22 cellular contexts compared by ENCODE assay signal in the genomic region with DNA sequence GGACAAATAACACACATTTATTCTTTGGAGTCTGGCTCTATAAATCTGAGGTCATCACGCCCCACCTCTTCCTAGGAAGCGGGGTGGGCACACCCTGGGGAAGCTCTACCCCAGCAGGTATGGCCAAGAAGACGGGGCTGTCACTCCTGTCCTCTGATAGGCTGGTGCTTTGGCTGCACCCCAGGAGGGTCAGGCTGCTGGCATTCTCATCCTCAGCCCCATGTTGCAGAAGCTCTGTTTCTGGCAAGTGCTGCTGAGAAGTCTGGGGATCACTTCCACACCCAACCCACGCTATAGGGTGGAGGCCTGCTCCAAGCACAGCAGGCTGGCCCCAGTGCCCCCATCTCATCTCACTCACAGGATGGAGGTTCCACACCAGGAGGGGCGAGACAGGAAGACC. TPM values are rescaled to one million over a fixed set of nuclear protein-coding genes. Genes with fewer than 3 reads are reported as not detected.
DNase-seq lines count a peak whose midpoint lies in the region; ATAC-seq and TF ChIP-seq lines count a peak whose summit lies in the region.
"Had no signal": no experiment of that assay in that cellular context is flagged by ENCODE, and none has a peak within 500 bp of the region (broad histone marks: within the 10 kb centered on the region; RNA-seq: fewer than 3 reads in every experiment).

No MANE protein-coding gene starts in this region.

- TF ChIP-seq CTCF in RWPE1 (conservative IDR thresholded peaks at IDR 0.05; ENCODE audit: low read depth), result no peak
- TF ChIP-seq CTCF in spleen (IDR thresholded peaks at IDR 0.05 in 8 of 11, conservative IDR thresholded peaks at IDR 0.05 in 3 of 11), result no peak

- no peak overlapping the region for H3K9ac ChIP-seq in BLaER1
- no peak overlapping the region for H3K9ac ChIP-seq in neuronal stem cell (ENCODE audit: low read depth, low read length, poor library complexity)

- no peak overlapping the region for H3K27ac ChIP-seq in BLaER1
- peak overlapping the region; percentile 46 for H3K27ac ChIP-seq in RWPE1
- no peak overlapping the region for H3K27ac ChIP-seq in neuronal stem cell (replicated peaks; ENCODE audit: low read length)
- no peak overlapping the region for H3K27ac ChIP-seq in spleen
- H3K27ac ChIP-seq: 22Rv1, A549 had no signal

- intact Hi-C loops in spleen (cut with DNase I; ENCODE audit: low total_unique reads), result no loop called here

- H2BK15ac ChIP-seq in neuronal stem cell (ENCODE audit: low read length), result no peak overlapping the region

- H3K27me3 ChIP-seq in BLaER1 (no peaks in the 10 kb centered on the region), neuronal stem cell (ENCODE audit: control insufficient read depth in 3 of 3, insufficient read depth in 3 of 3, low read depth in 1 of 3, low read length in 3 of 3) (peaks cover 0 to 2% (median 0%) of the 10 kb centered on the region in 3 experiments), spleen (replicated peaks in 1 of 7) (peaks cover 0 to 18% (median 0%) of the 10 kb centered on the region in 7 donors)

- no peak overlapping the region for H4K91ac ChIP-seq in neuronal stem cell (ENCODE audit: low read depth, low read length, poor library complexity)

- no peak overlapping the region for H3K14ac ChIP-seq in neuronal stem cell (ENCODE audit: low read length)

- H3K18ac ChIP-seq in neuronal stem cell (ENCODE audit: low read length), result peak overlapping the region; percentile 78

- no peak overlapping the region for H4K8ac ChIP-seq in neuronal stem cell (ENCODE audit: low read depth, low read length)

- H3K9me3 ChIP-seq in BLaER1 (no peaks in the 10 kb centered on the region; the same call in 1 of the 2 replicates), neuronal stem cell (replicated peaks in 1 of 2; ENCODE audit: control insufficient read depth in 2 of 2, insufficient read depth in 1 of 2, low read depth in 1 of 2, low read length in 2 of 2) (no peaks in the 10 kb centered on the region), spleen (peaks cover 0 to 9% (median 0%) of the 10 kb centered on the region in 8 donors)
- H3K9me3 ChIP-seq: A549 had no signal

- H2BK120ac ChIP-seq in neuronal stem cell (ENCODE audit: low read depth, low read length), result no peak overlapping the region

- H3K4me3 ChIP-seq in BLaER1 (no peak overlapping the region), neuronal stem cell (ENCODE audit: low read length in 2 of 2) (no peak overlapping the region), spleen (no peak overlapping the region)
- H3K4me3 ChIP-seq: A549, GM12878, GM23338 had no signal

- H2BK5ac ChIP-seq in neuronal stem cell (ENCODE audit: low read length), result no peak overlapping the region

- H3K4ac ChIP-seq in neuronal stem cell (ENCODE audit: low read length), result no peak overlapping the region

- peaks cover 2% of the 10 kb centered on the region for H3K79me1 ChIP-seq in neuronal stem cell (ENCODE audit: low read depth, low read length)

- peaks cover 64% of the 10 kb centered on the region for H3K4me1 ChIP-seq in BLaER1
- H3K4me1 ChIP-seq in neuronal stem cell (ENCODE audit: control insufficient read depth in 2 of 2, insufficient read depth in 1 of 2, low read depth in 1 of 2, low read length in 2 of 2), result peaks cover 0 to 2% of the 10 kb centered on the region in 2 donors
- H3K4me1 ChIP-seq in spleen, result no peaks in the 10 kb centered on the region
- H3K4me1 ChIP-seq: A549 had no signal

- CTCF ChIA-PET in RWPE1 (lab: Yijun Ruan, JAX), result no interaction called here

- POLR2A ChIA-PET in RWPE1 (lab: Yijun Ruan, JAX; ENCODE audit: low non-redundant PET), result no interaction called here

- no peak overlapping the region for H2AFZ ChIP-seq in neuronal stem cell (ENCODE audit: low read length)
- H2AFZ ChIP-seq: GM23338 had no signal

- H2BK12ac ChIP-seq in neuronal stem cell (ENCODE audit: low read length), result no peak overlapping the region

- H3K4me2 ChIP-seq in BLaER1 (peak overlapping the region; percentile 14; the same call in 1 of the 2 replicates), neuronal stem cell (ENCODE audit: insufficient read depth, low read length, poor library complexity, severe bottlenecking) (no peak overlapping the region)
- H3K4me2 ChIP-seq: A549, GM23338 had no signal

- H3K36me3 ChIP-seq in BLaER1 (no peaks in the 10 kb centered on the region), neuronal stem cell (replicated peaks in 1 of 2; ENCODE audit: control insufficient read depth in 2 of 2, insufficient read depth in 2 of 2, low read length in 2 of 2) (no peaks in the 10 kb centered on the region), spleen (no peaks in the 10 kb centered on the region)

- no peak for DNase-seq in RWPE1 (ENCODE audit: low spot score)
- DNase-seq in neuronal stem cell (ENCODE audit: low spot score), result no peak
- peak; percentile 49 for DNase-seq in spleen
- no peak for DNase-seq in SIG-M5 (lab: John Stamatoyannopoulos, UW)
- DNase-seq: AML-193; CD4-positive, CD25-positive, alpha-beta regulatory T cell; CD8-positive, alpha-beta memory T cell; COR-L47; DMS 273 treated with DMSO at 0.1 percent for 48 hours; DMS53; DND-41; EL; HFFc6 had no signal

- H3K23ac ChIP-seq in neuronal stem cell (ENCODE audit: low read depth, low read length, poor library complexity), result peak overlapping the region; percentile 80

- no peak for TF ChIP-seq POLR2A in spleen (IDR thresholded peaks at IDR 0.05)

- H2AK5ac ChIP-seq in neuronal stem cell (ENCODE audit: low read depth, low read length), result peak overlapping the region; percentile 68

- WGBS in neuronal stem cell (ENCODE audit: extremely low coverage in 2 of 2, insufficient read length in 2 of 2, insufficient replicate concordance in 1 of 2), 2 donors, result no CpG with 5 or more reads among the region's 5 CpGs
- WGBS in spleen, 5 donors, result 75 to 90% (median 77%) methylated on average over 5 of the region's 5 CpGs

- ATAC-seq in GM18858 (IDR thresholded peaks at IDR 0.05; ENCODE audit: unreplicated experiment) (no peak), HG03139 (IDR thresholded peaks at IDR 0.05; ENCODE audit: unreplicated experiment) (no peak)
- ATAC-seq: A549, GM12878, HCT116, HepG2 had no signal

- H4K20me1 ChIP-seq in BLaER1, result peaks cover 18% of the 10 kb centered on the region

RNA-seq across cellular contexts. Expression of a gene that starts 17.6 kb away (rescaled TPM):
- polyA plus RNA-seq in neuronal stem cell (2013, experiment 1 of 2), result 38.1 TPM
- 36.3 TPM for polyA plus RNA-seq in neuronal stem cell (2013, experiment 2 of 2)
- under 1 TPM in 5 of 7 donors, not detected in 2; 0.30 to 0.88 (median 0.43) TPM for total RNA-seq in spleen
- polyA plus RNA-seq in spleen, result under 1 TPM; 0.19 to 0.52 (median 0.50) TPM
